In the genomic region with DNA sequence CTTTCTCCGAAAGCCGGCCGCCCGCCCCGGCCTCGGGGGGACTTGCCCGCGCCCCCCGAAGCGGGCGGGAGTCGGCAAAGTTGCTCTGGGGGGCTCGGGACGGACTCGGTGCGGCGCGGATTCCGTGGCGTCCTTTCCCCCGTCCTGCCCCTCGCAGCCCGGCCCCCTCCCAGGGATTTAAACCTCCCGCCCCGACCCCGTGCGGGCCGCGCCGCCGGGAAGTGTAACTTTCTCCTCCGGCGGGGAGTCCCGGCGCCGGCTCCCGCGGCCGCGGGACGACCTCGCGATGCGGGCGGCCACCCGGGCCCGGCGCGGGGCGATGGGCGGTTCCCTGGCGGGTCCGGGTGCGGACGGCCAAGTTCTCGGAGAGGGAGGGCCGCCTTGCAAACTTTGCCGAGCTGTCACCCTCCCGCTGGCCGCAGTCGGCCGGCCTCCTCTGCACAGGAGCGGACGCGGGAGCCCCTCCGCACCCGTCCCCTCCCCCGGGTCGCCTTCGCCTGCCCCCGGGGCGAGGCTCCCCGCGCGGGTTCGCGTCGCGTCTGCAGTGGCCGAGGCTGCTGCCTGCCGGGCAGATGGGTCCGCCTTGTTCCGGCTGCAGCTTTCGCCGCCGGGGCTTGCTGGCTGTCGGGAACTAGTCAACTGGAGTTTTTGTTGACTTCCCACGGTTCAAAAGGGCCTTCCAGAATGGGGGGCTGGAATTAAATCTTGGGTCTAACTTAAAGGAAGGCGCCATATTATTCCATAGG, we compare ENCODE assay signal across 1 cellular context.
TF ChIP-seq lines count a peak whose summit lies in the region.

No MANE protein-coding gene starts in this region.

TF ChIP-seq in K562, 482 proteins besides CTCF, POLR2A, EP300 and RAD21:
- TF ChIP-seq SP1 (CRISPR knock-in tag; IDR thresholded peaks at IDR 0.05), result no peak
- TF ChIP-seq, protein P1, sequence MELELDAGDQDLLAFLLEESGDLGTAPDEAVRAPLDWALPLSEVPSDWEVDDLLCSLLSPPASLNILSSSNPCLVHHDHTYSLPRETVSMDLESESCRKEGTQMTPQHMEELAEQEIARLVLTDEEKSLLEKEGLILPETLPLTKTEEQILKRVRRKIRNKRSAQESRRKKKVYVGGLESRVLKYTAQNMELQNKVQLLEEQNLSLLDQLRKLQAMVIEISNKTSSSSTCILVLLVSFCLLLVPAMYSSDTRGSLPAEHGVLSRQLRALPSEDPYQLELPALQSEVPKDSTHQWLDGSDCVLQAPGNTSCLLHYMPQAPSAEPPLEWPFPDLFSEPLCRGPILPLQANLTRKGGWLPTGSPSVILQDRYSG (tag; conservative IDR thresholded peaks at IDR 0.05; ENCODE audit: low read depth), result no peak
- no peak for TF ChIP-seq ELF2 (CRISPR knock-in tag; IDR thresholded peaks at IDR 0.05)
- TF ChIP-seq TSC22D4 (tag; IDR thresholded peaks at IDR 0.05), result no peak
- TF ChIP-seq CGGBP1 (CRISPR knock-in tag; IDR thresholded peaks at IDR 0.05), result no peak
- no peak for TF ChIP-seq XRCC5 (IDR thresholded peaks at IDR 0.05; ENCODE audit: low read depth, low read length)
- no peak for TF ChIP-seq GTF2F1 (IDR thresholded peaks at IDR 0.05; ENCODE audit: low read depth, low read length)
- TF ChIP-seq SUPT5H (IDR thresholded peaks at IDR 0.05), result no peak
- TF ChIP-seq MAFF (IDR thresholded peaks at IDR 0.05; ENCODE audit: low read length), result no peak
- TF ChIP-seq CBX8 (IDR thresholded peaks at IDR 0.05; ENCODE audit: borderline replicate concordance, extremely low read depth, low read depth, low read length, poor library complexity, severe bottlenecking), result peak; percentile 14
- TF ChIP-seq ZFX (CRISPR knock-in tag; IDR thresholded peaks at IDR 0.05), result no peak
- no peak for TF ChIP-seq PATZ1 (CRISPR knock-in tag; IDR thresholded peaks at IDR 0.05; ENCODE audit: borderline replicate concordance)
- TF ChIP-seq EZH2 (IDR thresholded peaks at IDR 0.05; ENCODE audit: borderline replicate concordance, low read depth, low read length), result peak; percentile 78; the same call in 1 of the 2 replicates
- TF ChIP-seq XRCC4 (IDR thresholded peaks at IDR 0.05; ENCODE audit: extremely low read depth, insufficient read depth, insufficient read length), result no peak
- no peak for TF ChIP-seq ZNF561 (CRISPR knock-in tag; conservative IDR thresholded peaks at IDR 0.05)
- no peak for TF ChIP-seq KDM5B (IDR thresholded peaks at IDR 0.05; ENCODE audit: insufficient replicate concordance, low read depth, low read length)
- peak; percentile 19 for TF ChIP-seq CCNT2 (IDR thresholded peaks at IDR 0.05; ENCODE audit: borderline replicate concordance, extremely low read depth, insufficient read length, low read depth, low read length)
- TF ChIP-seq SRSF7 (optimal IDR thresholded peaks at IDR 0.05; ENCODE audit: low read depth, low read length), result no peak
